1 cellular context compared by ENCODE assay signal in genomic region chr10:102770108-102770482, GRCh38.
TF ChIP-seq lines count a peak whose summit lies in the region.

No MANE protein-coding gene starts in this region.

TF ChIP-seq in liver, 16 proteins besides CTCF, POLR2A, EP300 and RAD21:
- TF ChIP-seq ZBTB33 (IDR thresholded peaks at IDR 0.05) (no peak), FOXA1 (IDR thresholded peaks at IDR 0.05) (no peak), JUND (IDR thresholded peaks at IDR 0.05) (no peak), GABPA (IDR thresholded peaks at IDR 0.05 in 1 of 2, conservative IDR thresholded peaks at IDR 0.05 in 1 of 2) (no peak), RXRA (IDR thresholded peaks at IDR 0.05) (no peak), HNF4A (conservative IDR thresholded peaks at IDR 0.05) (no peak), EGR1 (IDR thresholded peaks at IDR 0.05; ENCODE audit: low read depth in 2 of 2) (no peak), MAX (IDR thresholded peaks at IDR 0.05) (no peak), TAF1 (conservative IDR thresholded peaks at IDR 0.05) (no peak), FOXA2 (IDR thresholded peaks at IDR 0.05) (no peak), YY1 (IDR thresholded peaks at IDR 0.05) (no peak), HNF4G (IDR thresholded peaks at IDR 0.05) (no peak), NR2F2 (IDR thresholded peaks at IDR 0.05) (no peak), REST (IDR thresholded peaks at IDR 0.05) (no peak), SP1 (IDR thresholded peaks at IDR 0.05) (no peak), ATF3 (IDR thresholded peaks at IDR 0.05) (no peak)
